23 cellular contexts compared by ENCODE assay signal in the genomic region with DNA sequence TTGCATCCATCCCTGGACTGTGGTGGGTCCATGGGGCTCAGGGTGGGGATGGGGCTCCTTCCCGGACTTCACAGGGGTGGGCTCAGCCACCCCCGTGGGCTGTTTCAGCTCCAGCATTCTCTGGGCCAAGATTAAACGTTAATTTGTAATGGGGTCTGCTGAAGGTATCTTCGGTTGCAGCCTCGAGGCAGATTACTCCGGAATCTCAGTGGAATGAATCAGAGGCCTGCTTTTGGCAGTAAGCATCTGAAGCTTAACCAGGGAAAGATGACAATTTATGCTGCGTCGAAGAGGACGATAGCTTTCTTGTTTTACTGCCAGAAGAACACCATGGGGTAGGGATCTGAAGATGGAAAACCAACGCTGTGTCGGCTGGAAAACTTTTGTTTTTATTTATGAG.
"Had no signal": no experiment of that assay in that cellular context is flagged by ENCODE, and none has a peak within 500 bp of the region (broad histone marks: within the 10 kb centered on the region; RNA-seq: fewer than 3 reads in every experiment).

No MANE protein-coding gene starts in this region.

- H3K27me3 Mint-ChIP-seq: activated naive CD8-positive, alpha-beta T cell treated with anti-CD3 and anti-CD28 coated beads, Interleukin-2, amount 10 ng/mL, durations not matched to agents 7 days and 5 days had no signal

- H3K27ac Mint-ChIP-seq: activated CD8-positive, alpha-beta T cell treated with anti-CD3 and anti-CD28 coated beads, Interleukin-2, amount 10 ng/mL, durations not matched to agents 7 days and 5 days; activated naive CD8-positive, alpha-beta T cell treated with anti-CD3 and anti-CD28 coated beads, Interleukin-2, amount 10 ng/mL, durations not matched to agents 7 days and 5 days; T-helper 1 cell treated with Interleukin-12 subunit alpha and Interleukin-12 subunit beta and Interleukin-4 antibody, amounts not matched to agents 30 μg/mL and 1 μg/mL, for 36 hours had no signal

- H3K4me3 Mint-ChIP-seq: activated CD8-positive, alpha-beta T cell treated with anti-CD3 and anti-CD28 coated beads, Interleukin-2, amount 10 ng/mL, durations not matched to agents 7 days and 5 days; activated naive CD8-positive, alpha-beta T cell treated with anti-CD3 and anti-CD28 coated beads, Interleukin-2, amount 10 ng/mL, durations not matched to agents 7 days and 5 days; T-helper 1 cell treated with Interleukin-12 subunit alpha and Interleukin-12 subunit beta and Interleukin-4 antibody, amounts not matched to agents 30 μg/mL and 1 μg/mL, for 36 hours had no signal

- H3K36me3 ChIP-seq: ascending aorta, MG63, Peyer's patch, SJSA1 had no signal

- H3K27ac ChIP-seq: ascending aorta, body of pancreas, Peyer's patch, SJSA1 had no signal

- H3K27me3 ChIP-seq: ascending aorta, body of pancreas, MG63, Peyer's patch, SJSA1 had no signal

- H3K4me3 ChIP-seq: ascending aorta, body of pancreas, MG63, Peyer's patch, SJSA1 had no signal

- H3K4me1 ChIP-seq: ascending aorta, body of pancreas, Peyer's patch, SJSA1 had no signal

- ATAC-seq: activated CD4-positive, CD25-positive, alpha-beta regulatory T cell treated with anti-CD3 and anti-CD28 coated beads, Interleukin-2, amount 50 U/mL, for 24 hours; activated CD8-positive, alpha-beta T cell treated with anti-CD3 and anti-CD28 coated beads, Interleukin-2, amount 10 ng/mL, durations not matched to agents 7 days and 5 days; body of pancreas; SK-N-SH treated with all-trans-retinoic acid at 6 μM for 48 hours had no signal

- H3K9me3 ChIP-seq: SJSA1 had no signal

- DNase-seq: activated CD4-positive, alpha-beta T cell treated with anti-CD3 and anti-CD28 coated beads for 4 hours; activated CD4-positive, alpha-beta T cell treated with anti-CD3 and anti-CD28 coated beads, Interleukin-2, amount 50 U/mL, for 4 hours; activated CD8-positive, alpha-beta memory T cell treated with anti-CD3 and anti-CD28 coated beads, Interleukin-2, amount 50 U/mL, for 48 hours; activated CD8-positive, alpha-beta T cell treated with anti-CD3 and anti-CD28 coated beads, Interleukin-2, amount 10 ng/mL, durations not matched to agents 7 days and 5 days; activated naive CD4-positive, alpha-beta T cell treated with anti-CD3 and anti-CD28 coated beads, Interleukin-2, amount 50 U/mL, for 16 hours; activated naive CD8-positive, alpha-beta T cell treated with anti-CD3 and anti-CD28 coated beads, Interleukin-2, amount 10 ng/mL, durations not matched to agents 7 days and 5 days; activated T-cell treated with anti-CD3 and anti-CD28 coated beads, Interleukin-2, amount 50 U/mL, for 1 hour; body of pancreas; central memory CD4-positive, alpha-beta T cell; MG63; MV-4-11; NCI-H1105 treated with DMSO at 0.1 percent for 48 hours; NCI-H1436 treated with DMSO at 0.1 percent for 48 hours; NCI-H187; NCI-H2081; NCI-H524; Peyer's patch; SHP77 had no signal

- H3K4me1 Mint-ChIP-seq: activated naive CD8-positive, alpha-beta T cell treated with anti-CD3 and anti-CD28 coated beads, Interleukin-2, amount 10 ng/mL, durations not matched to agents 7 days and 5 days had no signal
